ENCODE assay signal across 8 cellular contexts in the genomic region with DNA sequence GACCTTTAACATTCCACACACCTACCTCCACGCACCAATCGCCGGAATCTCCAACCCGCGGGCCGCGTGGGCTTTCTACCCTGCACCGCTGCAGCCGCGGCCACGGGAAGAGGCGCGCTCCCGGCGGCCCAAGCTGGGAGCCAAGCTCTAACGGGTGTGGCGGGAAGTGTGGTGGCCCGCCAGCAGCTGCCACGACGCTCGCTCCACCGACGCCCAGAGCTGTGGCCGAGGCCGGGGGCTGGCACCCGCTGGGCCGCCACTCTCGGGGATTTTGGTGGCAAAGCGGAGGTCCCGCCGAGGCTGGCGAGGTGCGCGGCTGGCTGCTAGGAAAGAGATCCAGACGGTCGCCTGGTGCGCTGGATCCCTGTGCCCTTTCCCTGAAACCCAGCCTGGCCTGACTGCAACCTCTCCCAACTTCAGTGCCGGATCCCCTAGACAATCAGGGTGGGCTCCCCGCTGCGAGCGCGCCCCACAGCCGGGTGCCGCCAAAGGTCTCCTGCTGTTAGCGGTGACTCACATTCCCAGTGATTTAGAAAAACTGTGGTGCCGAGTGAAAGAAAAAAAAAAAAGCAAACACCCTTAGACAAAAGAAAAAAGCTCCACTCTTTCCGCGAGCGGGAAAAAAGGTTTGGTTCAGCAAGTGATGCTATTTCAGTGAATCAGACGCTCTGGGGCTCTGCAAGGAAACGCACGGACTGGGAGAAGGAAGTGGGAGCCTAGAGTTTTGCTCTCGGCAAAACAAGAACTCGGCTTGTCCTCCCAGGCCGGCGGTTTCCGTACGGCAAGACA. TPM values are rescaled to one million over a fixed set of nuclear protein-coding genes. Genes with fewer than 3 reads are reported as not detected.
DNase-seq lines count a peak whose midpoint lies in the region; ATAC-seq and TF ChIP-seq lines count a peak whose summit lies in the region.

No MANE protein-coding gene starts in this region.

- no peak for TF ChIP-seq RAD21 in Ishikawa (IDR thresholded peaks at IDR 0.05; ENCODE audit: low read depth)

- peak overlapping the region in 3 of 4 donors; percentile 9 to 59 (median 52) for H3K27ac ChIP-seq in gastroesophageal sphincter

- TF ChIP-seq EP300 in Ishikawa (IDR thresholded peaks at IDR 0.05; ENCODE audit: borderline replicate concordance) (peak; percentile 61; the same call in 1 of the 2 replicates), gastroesophageal sphincter (IDR thresholded peaks at IDR 0.05) (no peak)

- peak overlapping the region; percentile 82 for H3K4me3 Mint-ChIP-seq in activated T-cell treated with anti-CD3 and anti-CD28 coated beads, Interleukin-2, amount 50 U/mL, for 24 hours
- peak overlapping the region; percentile 76 for H3K4me3 Mint-ChIP-seq in osteocyte (ENCODE audit: unreplicated experiment)

- TF ChIP-seq POLR2A in gastroesophageal sphincter (IDR thresholded peaks at IDR 0.05) = no peak

- H3K9me3 Mint-ChIP-seq in activated T-cell treated with anti-CD3 and anti-CD28 coated beads, Interleukin-2, amount 50 U/mL, for 24 hours = no peaks in the 10 kb centered on the region
- no peaks in the 10 kb centered on the region for H3K9me3 Mint-ChIP-seq in osteocyte (ENCODE audit: unreplicated experiment)

- TF ChIP-seq CTCF in AG10803 (conservative IDR thresholded peaks at IDR 0.05; ENCODE audit: low read length) = no peak
- no peak for TF ChIP-seq CTCF in gastroesophageal sphincter (IDR thresholded peaks at IDR 0.05)
- no peak for TF ChIP-seq CTCF in osteocyte (IDR thresholded peaks at IDR 0.05)

- peaks cover 0 to 7% (median 0%) of the 10 kb centered on the region in 3 donors for H3K9me3 ChIP-seq in gastroesophageal sphincter

- H3K27ac Mint-ChIP-seq in activated T-cell treated with anti-CD3 and anti-CD28 coated beads, Interleukin-2, amount 50 U/mL, for 24 hours = peak overlapping the region; percentile 95
- peak overlapping the region; percentile 82 for H3K27ac Mint-ChIP-seq in osteocyte (ENCODE audit: unreplicated experiment)

- no peak for ATAC-seq in gastroesophageal sphincter
- no peak for ATAC-seq in GM19455 (IDR thresholded peaks at IDR 0.05; ENCODE audit: unreplicated experiment)
- no peak for ATAC-seq in GM18861 (IDR thresholded peaks at IDR 0.05; ENCODE audit: unreplicated experiment)
- ATAC-seq in HG02763 (IDR thresholded peaks at IDR 0.05; ENCODE audit: unreplicated experiment) = no peak

- peaks cover 49% of the 10 kb centered on the region for H3K27me3 Mint-ChIP-seq in activated T-cell treated with anti-CD3 and anti-CD28 coated beads, Interleukin-2, amount 50 U/mL, for 24 hours
- H3K27me3 Mint-ChIP-seq in osteocyte (ENCODE audit: unreplicated experiment) = peaks cover 35% of the 10 kb centered on the region

- H3K4me3 ChIP-seq in AG10803 (ENCODE audit: low read length) (peak overlapping the region; percentile 59), gastroesophageal sphincter (peak overlapping the region; percentile 2 to 88)

- H3K36me3 ChIP-seq in gastroesophageal sphincter = no peaks in the 10 kb centered on the region

- H3K36me3 Mint-ChIP-seq in activated T-cell treated with anti-CD3 and anti-CD28 coated beads, Interleukin-2, amount 50 U/mL, for 24 hours (ENCODE audit: low read depth) = peaks cover 16% of the 10 kb centered on the region
- H3K36me3 Mint-ChIP-seq in osteocyte (ENCODE audit: unreplicated experiment) = peaks cover 1% of the 10 kb centered on the region

- peaks cover 0 to 55% (median 16%) of the 10 kb centered on the region in 3 donors for H3K4me1 ChIP-seq in gastroesophageal sphincter

- H3K27me3 ChIP-seq in gastroesophageal sphincter = peaks cover 71% of the 10 kb centered on the region

- H3K4me1 Mint-ChIP-seq in activated T-cell treated with anti-CD3 and anti-CD28 coated beads, Interleukin-2, amount 50 U/mL, for 24 hours (ENCODE audit: low read depth) = peaks cover 56% of the 10 kb centered on the region
- H3K4me1 Mint-ChIP-seq in osteocyte (ENCODE audit: unreplicated experiment) = peaks cover 30% of the 10 kb centered on the region

- WGBS in gastroesophageal sphincter (ENCODE audit: low coverage in 1 of 2), 2 donors = 20% methylated on average over 7 to 18 of the region's 58 CpGs

- DNase-seq in AG10803 (ENCODE audit: low read depth) (peak; percentile 47), osteocyte (ENCODE audit: extremely low spot score, unreplicated experiment) (no peak)
- DNase-seq in activated T-cell treated with anti-CD3 and anti-CD28 coated beads, Interleukin-2, amount 50 U/mL, for 24 hours = peak; percentile 67

TF ChIP-seq in Ishikawa, 13 proteins besides CTCF, POLR2A, EP300 and RAD21:
- peak; percentile 80 for TF ChIP-seq NFIC (IDR thresholded peaks at IDR 0.05)
- peak; percentile 21; the same call in 1 of the 2 replicates for TF ChIP-seq CEBPB (IDR thresholded peaks at IDR 0.05)
- TF ChIP-seq CREB1 (IDR thresholded peaks at IDR 0.05; ENCODE audit: low read depth) = no peak
- TF ChIP-seq, protein P1, sequence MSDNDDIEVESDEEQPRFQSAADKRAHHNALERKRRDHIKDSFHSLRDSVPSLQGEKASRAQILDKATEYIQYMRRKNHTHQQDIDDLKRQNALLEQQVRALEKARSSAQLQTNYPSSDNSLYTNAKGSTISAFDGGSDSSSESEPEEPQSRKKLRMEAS (IDR thresholded peaks at IDR 0.05) = peak; percentile 95
- peak; percentile 76 for TF ChIP-seq TEAD4 (IDR thresholded peaks at IDR 0.05)
- no peak for TF ChIP-seq TAF1 (IDR thresholded peaks at IDR 0.05; ENCODE audit: low read depth)
- TF ChIP-seq, protein P2, sequence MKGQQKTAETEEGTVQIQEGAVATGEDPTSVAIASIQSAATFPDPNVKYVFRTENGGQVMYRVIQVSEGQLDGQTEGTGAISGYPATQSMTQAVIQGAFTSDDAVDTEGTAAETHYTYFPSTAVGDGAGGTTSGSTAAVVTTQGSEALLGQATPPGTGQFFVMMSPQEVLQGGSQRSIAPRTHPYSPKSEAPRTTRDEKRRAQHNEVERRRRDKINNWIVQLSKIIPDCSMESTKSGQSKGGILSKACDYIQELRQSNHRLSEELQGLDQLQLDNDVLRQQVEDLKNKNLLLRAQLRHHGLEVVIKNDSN (IDR thresholded peaks at IDR 0.05) = no peak; the same call in 1 of the 2 replicates
- TF ChIP-seq FOXM1 (IDR thresholded peaks at IDR 0.05; ENCODE audit: borderline replicate concordance, low read depth) = peak; percentile 39; the same call in 1 of the 2 replicates
- peak; percentile 83 for TF ChIP-seq TCF12 (IDR thresholded peaks at IDR 0.05; ENCODE audit: low read depth)
- no peak for TF ChIP-seq EGR1 (IDR thresholded peaks at IDR 0.05)
- TF ChIP-seq, protein P3, sequence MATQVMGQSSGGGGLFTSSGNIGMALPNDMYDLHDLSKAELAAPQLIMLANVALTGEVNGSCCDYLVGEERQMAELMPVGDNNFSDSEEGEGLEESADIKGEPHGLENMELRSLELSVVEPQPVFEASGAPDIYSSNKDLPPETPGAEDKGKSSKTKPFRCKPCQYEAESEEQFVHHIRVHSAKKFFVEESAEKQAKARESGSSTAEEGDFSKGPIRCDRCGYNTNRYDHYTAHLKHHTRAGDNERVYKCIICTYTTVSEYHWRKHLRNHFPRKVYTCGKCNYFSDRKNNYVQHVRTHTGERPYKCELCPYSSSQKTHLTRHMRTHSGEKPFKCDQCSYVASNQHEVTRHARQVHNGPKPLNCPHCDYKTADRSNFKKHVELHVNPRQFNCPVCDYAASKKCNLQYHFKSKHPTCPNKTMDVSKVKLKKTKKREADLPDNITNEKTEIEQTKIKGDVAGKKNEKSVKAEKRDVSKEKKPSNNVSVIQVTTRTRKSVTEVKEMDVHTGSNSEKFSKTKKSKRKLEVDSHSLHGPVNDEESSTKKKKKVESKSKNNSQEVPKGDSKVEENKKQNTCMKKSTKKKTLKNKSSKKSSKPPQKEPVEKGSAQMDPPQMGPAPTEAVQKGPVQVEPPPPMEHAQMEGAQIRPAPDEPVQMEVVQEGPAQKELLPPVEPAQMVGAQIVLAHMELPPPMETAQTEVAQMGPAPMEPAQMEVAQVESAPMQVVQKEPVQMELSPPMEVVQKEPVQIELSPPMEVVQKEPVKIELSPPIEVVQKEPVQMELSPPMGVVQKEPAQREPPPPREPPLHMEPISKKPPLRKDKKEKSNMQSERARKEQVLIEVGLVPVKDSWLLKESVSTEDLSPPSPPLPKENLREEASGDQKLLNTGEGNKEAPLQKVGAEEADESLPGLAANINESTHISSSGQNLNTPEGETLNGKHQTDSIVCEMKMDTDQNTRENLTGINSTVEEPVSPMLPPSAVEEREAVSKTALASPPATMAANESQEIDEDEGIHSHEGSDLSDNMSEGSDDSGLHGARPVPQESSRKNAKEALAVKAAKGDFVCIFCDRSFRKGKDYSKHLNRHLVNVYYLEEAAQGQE (IDR thresholded peaks at IDR 0.05; ENCODE audit: low read depth) = no peak
- TF ChIP-seq ZBTB7A (IDR thresholded peaks at IDR 0.05; ENCODE audit: low read depth) = peak; percentile 79
- TF ChIP-seq YY1 (IDR thresholded peaks at IDR 0.05; ENCODE audit: low read depth) = peak; percentile 34; the same call in 1 of the 2 replicates

RNA-seq across cellular contexts. Expression of a gene that starts 2.9 kb away (rescaled TPM):
- total RNA-seq in gastroesophageal sphincter (100 to 1,000 TPM in 1 of 4 donors, 10 to 100 TPM in 2, 1 to 10 TPM in 1; 8.5 to 120 (median 41.7) TPM), osteocyte (38.9 and 40.4 TPM in 2 replicates)
